Comparison of ENCODE assay signal across 15 cellular contexts in genomic region chr20:51906049-51906448, GRCh38.
"Had no signal": no experiment of that assay in that cellular context is flagged by ENCODE, and none has a peak within 500 bp of the region (broad histone marks: within the 10 kb centered on the region; RNA-seq: fewer than 3 reads in every experiment).

No MANE protein-coding gene starts in this region.

- H3K4me3 Mint-ChIP-seq: natural killer cell treated with Interleukin-12 subunit alpha and Interleukin-12 subunit beta and Interleukin-15 and Interleukin-18, amount 100 ng/mL, for 72 hours; stimulated activated naive B cell treated with anti-CD40 and anti-IgM and Interleukin-4, amounts not matched to agents 10 μg/mL and 1 μg/mL and 100 μg/mL, for 72 hours had no signal

- H3K4me1 ChIP-seq: gastrocnemius medialis, spleen had no signal

- H3K9me3 Mint-ChIP-seq: activated naive CD4-positive, alpha-beta T cell treated with anti-CD3 and anti-CD28 coated beads, Interleukin-2, amount 50 U/mL, for 72 hours; natural killer cell treated with Interleukin-12 subunit alpha and Interleukin-12 subunit beta and Interleukin-15 and Interleukin-18, amount 100 ng/mL, for 72 hours had no signal

- H3K4me1 Mint-ChIP-seq: stimulated activated naive B cell treated with anti-CD40 and anti-IgM and Interleukin-4, amounts not matched to agents 10 μg/mL and 1 μg/mL and 100 μg/mL, for 72 hours had no signal

- DNase-seq: activated CD4-positive, CD25-positive, alpha-beta regulatory T cell treated with anti-CD3 and anti-CD28 coated beads, Interleukin-2, amount 50 U/mL, for 72 hours; activated gamma-delta T cell treated with Interleukin-2 at 50 U/mL for 16 hours; effector CD4-positive, alpha-beta T cell; gastrocnemius medialis; head of caudate nucleus; lower lobe of right lung; occipital lobe; retina; spleen; stimulated activated CD4-positive, alpha-beta T cell treated with anti-CD3 and anti-CD28 coated beads, Interleukin-4, amount 100 ng/mL, for 4 hours; stimulated activated naive B cell treated with anti-CD40 and anti-IgM and Interleukin-4, amounts not matched to agents 10 μg/mL and 1 μg/mL and 100 μg/mL, for 72 hours had no signal

- H3K4me3 ChIP-seq: gastrocnemius medialis, lower lobe of right lung, spleen, thoracic aorta had no signal

- H3K27me3 ChIP-seq: gastrocnemius medialis had no signal

- H3K9me3 ChIP-seq: gastrocnemius medialis, lower lobe of right lung, spleen, thoracic aorta had no signal

- H3K36me3 ChIP-seq: gastrocnemius medialis, lower lobe of right lung, spleen, thoracic aorta had no signal

- H3K27ac ChIP-seq: gastrocnemius medialis, lower lobe of right lung, thoracic aorta had no signal

- H3K27ac Mint-ChIP-seq: activated naive CD4-positive, alpha-beta T cell treated with anti-CD3 and anti-CD28 coated beads, Interleukin-2, amount 50 U/mL, for 72 hours; stimulated activated naive B cell treated with anti-CD40 and anti-IgM and Interleukin-4, amounts not matched to agents 10 μg/mL and 1 μg/mL and 100 μg/mL, for 72 hours had no signal

- H3K36me3 Mint-ChIP-seq: activated naive CD4-positive, alpha-beta T cell treated with anti-CD3 and anti-CD28 coated beads, Interleukin-2, amount 50 U/mL, for 72 hours; natural killer cell treated with Interleukin-12 subunit alpha and Interleukin-12 subunit beta and Interleukin-15 and Interleukin-18, amount 100 ng/mL, for 72 hours; stimulated activated naive B cell treated with anti-CD40 and anti-IgM and Interleukin-4, amounts not matched to agents 10 μg/mL and 1 μg/mL and 100 μg/mL, for 72 hours had no signal

- FAIRE-seq: keratinocyte had no signal
